Comparison of ENCODE assay signal across 18 cellular contexts in genomic region chr10:12724782-12725579, GRCh38.
DNase-seq lines count a peak whose midpoint lies in the region; ATAC-seq, FAIRE-seq and TF ChIP-seq lines count a peak whose summit lies in the region.
"Had no signal": no experiment of that assay in that cellular context is flagged by ENCODE, and none has a peak within 500 bp of the region (broad histone marks: within the 10 kb centered on the region; RNA-seq: fewer than 3 reads in every experiment).

No MANE protein-coding gene starts in this region.

- dilution Hi-C loops in IMR-90 (cut with HindIII; ENCODE audit: low sequenced_read_pairs, unreplicated experiment), result no loop called here
- dilution Hi-C loops in endothelial cell of umbilical vein (cut with MboI; ENCODE audit: extremely low pct_ligation_motif_present, low sequenced_read_pairs), result no loop called here

- H2BK20ac ChIP-seq in IMR-90 (ENCODE audit: low read depth, low read length), result no peak overlapping the region

- H3K4me3 ChIP-seq in HepG2 (replicated peaks in 1 of 3; ENCODE audit: insufficient read depth in 1 of 3, low read depth in 2 of 3, low read length in 3 of 3), result no peak overlapping the region
- no peak overlapping the region for H3K4me3 ChIP-seq in right lobe of liver
- no peak overlapping the region for H3K4me3 ChIP-seq in IMR-90 (ENCODE audit: insufficient read depth, low read depth, low read length)
- H3K4me3 ChIP-seq in endothelial cell of umbilical vein (replicated peaks in 1 of 3; ENCODE audit: insufficient read depth in 1 of 3, low read depth in 1 of 3, low read length in 3 of 3), result no peak overlapping the region
- no peak overlapping the region for H3K4me3 ChIP-seq in thymus (ENCODE audit: low read length)
- H3K4me3 ChIP-seq: BLaER1 had no signal

- peaks cover 3 to 13% of the 10 kb centered on the region in 2 experiments; a peak in 4 of 5 replicates for H3K27me3 ChIP-seq in HepG2 (ENCODE audit: control insufficient read depth in 1 of 2, insufficient read depth in 2 of 2, low read length in 2 of 2)
- no peaks in the 10 kb centered on the region for H3K27me3 ChIP-seq in right lobe of liver
- H3K27me3 ChIP-seq in IMR-90 (ENCODE audit: control insufficient read depth, insufficient read depth, low read length), result no peaks in the 10 kb centered on the region
- H3K27me3 ChIP-seq in endothelial cell of umbilical vein (ENCODE audit: control insufficient read depth in 2 of 2, insufficient read depth in 2 of 2, low read length in 2 of 2), result no peaks in the 10 kb centered on the region
- no peaks in the 10 kb centered on the region for H3K27me3 ChIP-seq in thymus (ENCODE audit: control insufficient read depth, insufficient read depth)
- H3K27me3 ChIP-seq: BLaER1 had no signal

- H2BK120ac ChIP-seq in IMR-90 (ENCODE audit: low read depth, low read length), result no peak overlapping the region

- CTCF ChIA-PET in HepG2 (lab: Yijun Ruan, JAX; ENCODE audit: low intra/inter-chr PET ratio, low total read pairs), result no interaction called here
- CTCF ChIA-PET in IMR-90 (lab: Yijun Ruan, JAX), result interaction anchor here (1.3 kb wide), 1 partner anchor 9 kb away, joined by 3 read pairs; no protein-coding TSS in a partner anchor
- CTCF ChIA-PET in endothelial cell of umbilical vein (lab: Charles Lee), result interaction anchor here (0.6 to 3.2 kb wide), 4 partner anchors 17 to 375 kb away, joined by 3 to 9 read pairs (median 4); partner anchors contain the start of gene OPTN

- H3K9me3 ChIP-seq in HepG2 (ENCODE audit: low read length) (no peaks in the 10 kb centered on the region), right lobe of liver (no peaks in the 10 kb centered on the region), IMR-90 (ENCODE audit: control insufficient read depth, insufficient read depth, low read length) (no peaks in the 10 kb centered on the region), endothelial cell of umbilical vein (replicated peaks; ENCODE audit: control insufficient read depth, insufficient read depth, low read length) (no peaks in the 10 kb centered on the region), thymus (ENCODE audit: control insufficient read depth) (no peaks in the 10 kb centered on the region)
- H3K9me3 ChIP-seq: BLaER1 had no signal

- ATAC-seq in HepG2, result no peak
- no peak for ATAC-seq in right lobe of liver
- ATAC-seq in IMR-90 (ENCODE audit: low read depth), result no peak
- no peak for ATAC-seq in HG02642 (IDR thresholded peaks at IDR 0.05; ENCODE audit: poor library complexity, unreplicated experiment)
- ATAC-seq in omental fat pad (ENCODE audit: low FRiP score), result no peak

- no peak overlapping the region for H2AFZ ChIP-seq in HepG2 (ENCODE audit: low read length)
- H2AFZ ChIP-seq in IMR-90 (replicated peaks; ENCODE audit: low read length, poor library complexity), result no peak overlapping the region
- H2AFZ ChIP-seq in endothelial cell of umbilical vein (ENCODE audit: low read depth, low read length), result no peak overlapping the region

- FAIRE-seq in HepG2 (lab: Jason Lieb, UNC), result no peak
- FAIRE-seq in endothelial cell of umbilical vein (lab: Jason Lieb, UNC), result peak; percentile 46
- FAIRE-seq: G401.6, HTR-8/SVneo had no signal

- no peak overlapping the region for H2AK9ac ChIP-seq in IMR-90 (replicated peaks; ENCODE audit: low read depth, low read length, poor library complexity)

- H3K36me3 ChIP-seq in HepG2 (replicated peaks in 1 of 2; ENCODE audit: control insufficient read depth in 1 of 2, insufficient read depth in 2 of 2, low read length in 2 of 2), result no peaks in the 10 kb centered on the region
- H3K36me3 ChIP-seq in right lobe of liver, result no peaks in the 10 kb centered on the region
- H3K36me3 ChIP-seq in IMR-90 (ENCODE audit: control insufficient read depth, insufficient read depth, low read length), result no peaks in the 10 kb centered on the region
- no peaks in the 10 kb centered on the region for H3K36me3 ChIP-seq in endothelial cell of umbilical vein (ENCODE audit: control insufficient read depth in 2 of 2, extremely low read depth in 1 of 2, insufficient read depth in 2 of 2, low read length in 2 of 2)
- H3K36me3 ChIP-seq in thymus (ENCODE audit: control insufficient read depth, insufficient read depth), result no peaks in the 10 kb centered on the region
- H3K36me3 ChIP-seq: BLaER1 had no signal

- 44% methylated on average over 11 of the region's 11 CpGs for WGBS in HepG2 (ENCODE audit: low lambda C conversion rate)
- 82% methylated on average over 8 of the region's 11 CpGs for WGBS in right lobe of liver (ENCODE audit: insufficient coverage, low coverage, low lambda C conversion rate, missing lambda C conversion rate)
- no CpG with 5 or more reads among the region's 11 CpGs for WGBS in IMR-90 (ENCODE audit: extremely low coverage in 2 of 2, insufficient read length in 1 of 2), 2 experiments
- WGBS in thymus, result 38% methylated on average over 11 of the region's 11 CpGs

- H3K27ac ChIP-seq in HepG2 (ENCODE audit: extremely low read length, insufficient read depth, low read length) (no peak overlapping the region), right lobe of liver (no peak overlapping the region), IMR-90 (ENCODE audit: insufficient read depth, low read length) (no peak overlapping the region), endothelial cell of umbilical vein (ENCODE audit: insufficient read depth, low read depth, low read length) (no peak overlapping the region), thymus (ENCODE audit: low read depth) (peak overlapping the region; percentile 70)
- H3K27ac ChIP-seq: BLaER1 had no signal

- TF ChIP-seq EP300 in HepG2 (IDR thresholded peaks at IDR 0.05; ENCODE audit: low read depth in 2 of 2, low read length in 2 of 2) (no peak), HepG2 (CRISPR knock-in tag; IDR thresholded peaks at IDR 0.05; ENCODE audit: borderline replicate concordance) (no peak)

- no peak overlapping the region for H2AK5ac ChIP-seq in IMR-90 (ENCODE audit: low read depth, low read length)

- POLR2A ChIA-PET in HepG2 (lab: Yijun Ruan, JAX) (no interaction called here), IMR-90 (lab: Charles Lee; ENCODE audit: unreplicated experiment) (no interaction called here), endothelial cell of umbilical vein (lab: Charles Lee) (no interaction called here)

- H3K4me1 ChIP-seq in HepG2 (ENCODE audit: insufficient read depth, low read length), result peaks cover 11% of the 10 kb centered on the region
- H3K4me1 ChIP-seq in right lobe of liver, result peaks cover 0 to 13% (median 5%) of the 10 kb centered on the region in 4 donors
- H3K4me1 ChIP-seq in IMR-90 (ENCODE audit: control insufficient read depth, insufficient read depth, low read length), result peaks cover 2% of the 10 kb centered on the region
- H3K4me1 ChIP-seq in endothelial cell of umbilical vein (ENCODE audit: control insufficient read depth, extremely low read depth, insufficient read depth, low read length), result peaks cover 16% of the 10 kb centered on the region
- H3K4me1 ChIP-seq in thymus (ENCODE audit: control insufficient read depth, insufficient read depth, low read length), result peaks cover 14% of the 10 kb centered on the region
- H3K4me1 ChIP-seq: BLaER1 had no signal

- H4K8ac ChIP-seq in IMR-90 (ENCODE audit: low read depth in 2 of 2, low read length in 2 of 2), result no peak overlapping the region

- no peak overlapping the region for H3K56ac ChIP-seq in IMR-90 (ENCODE audit: extremely low read depth, insufficient read depth, low read length)

- H3K79me1 ChIP-seq in IMR-90 (ENCODE audit: low read depth in 1 of 2, low read length in 2 of 2), result no peaks in the 10 kb centered on the region

- DNase-seq in HepG2 (ENCODE audit: low spot score), result no peak
- no peak for DNase-seq in right lobe of liver
- DNase-seq in IMR-90, result no peak
- no peak for DNase-seq in endothelial cell of umbilical vein (ENCODE audit: low read depth, low spot score)
- no peak for DNase-seq in COLO668 (lab: John Stamatoyannopoulos, UW; ENCODE audit: unreplicated experiment)
- DNase-seq in omental fat pad (ENCODE audit: low spot score), result no peak
- DNase-seq: DMS 273 treated with DMSO at 0.1 percent for 48 hours, HCEC 1CT, NCI-H1694 treated with DMSO at 0.1 percent for 48 hours, NCI-H510A treated with DMSO at 0.1 percent for 48 hours, NCI-H774, OCI-M1, RPMI8226 had no signal

- BruUV-seq in HepG2 (replicated peaks; lab: Mats Ljungman, UMichigan), result no TSS peak
- BruUV-seq in IMR-90 (replicated peaks; lab: Mats Ljungman, UMichigan), result no TSS peak
- no TSS peak for BruUV-seq in endothelial cell of umbilical vein (replicated peaks; lab: Mats Ljungman, UMichigan)

- in situ Hi-C loops in HepG2 (cut with HindIII; ENCODE audit: extremely low pct_ligation_motif_present, low pct_unique_long_range_greater_than_20kb), result loop anchor here (5.0 kb wide), 1 partner anchor 177 kb away; no protein-coding TSS in a partner anchor
- in situ Hi-C loops in IMR-90 (cut with MboI; ENCODE audit: low sequenced_read_pairs), result loop anchor here (25.0 kb wide), 1 partner anchor 337 kb away; no protein-coding TSS in a partner anchor

- TF ChIP-seq RAD21 in HepG2 (CRISPR knock-in tag; IDR thresholded peaks at IDR 0.05) (no peak), IMR-90 (IDR thresholded peaks at IDR 0.05; ENCODE audit: low read length) (no peak)

- H2BK5ac ChIP-seq in IMR-90 (ENCODE audit: low read depth, low read length, poor library complexity, severe bottlenecking), result no peak overlapping the region

- no peaks in the 10 kb centered on the region for H3K79me2 ChIP-seq in HepG2 (ENCODE audit: insufficient read depth, low read length)
- H3K79me2 ChIP-seq in endothelial cell of umbilical vein (ENCODE audit: control insufficient read depth, insufficient read depth, low read length), result no peaks in the 10 kb centered on the region

- no peak overlapping the region for H3K4ac ChIP-seq in IMR-90 (ENCODE audit: low read depth, low read length)

- no peak overlapping the region for H3K9ac ChIP-seq in HepG2 (ENCODE audit: insufficient read depth, low read depth, low read length)
- no peak overlapping the region for H3K9ac ChIP-seq in IMR-90 (ENCODE audit: low read depth, low read length)
- no peak overlapping the region for H3K9ac ChIP-seq in endothelial cell of umbilical vein (replicated peaks; ENCODE audit: extremely low read depth, insufficient read depth, low read length)
- H3K9ac ChIP-seq: BLaER1 had no signal

- H4K20me1 ChIP-seq in HepG2 (ENCODE audit: insufficient read depth, low read length) (no peaks in the 10 kb centered on the region), IMR-90 (ENCODE audit: insufficient read depth, low read length) (no peaks in the 10 kb centered on the region), endothelial cell of umbilical vein (replicated peaks; ENCODE audit: control insufficient read depth, extremely low read depth, insufficient read depth, low read length) (no peaks in the 10 kb centered on the region)
- H4K20me1 ChIP-seq: BLaER1 had no signal

- no peak for TF ChIP-seq CTCF in HepG2 (CRISPR knock-in tag; IDR thresholded peaks at IDR 0.05)
- no peak for TF ChIP-seq CTCF in right lobe of liver (IDR thresholded peaks at IDR 0.05)
- no peak for TF ChIP-seq CTCF in IMR-90 (conservative IDR thresholded peaks at IDR 0.05; ENCODE audit: low read depth, low read length)
- TF ChIP-seq CTCF in endothelial cell of umbilical vein (IDR thresholded peaks at IDR 0.05; ENCODE audit: extremely low read depth in 1 of 2, insufficient read depth in 1 of 2, low read depth in 1 of 2, low read length in 2 of 2), result no peak
- no peak for TF ChIP-seq CTCF in omental fat pad (IDR thresholded peaks at IDR 0.05)

- H4K91ac ChIP-seq in IMR-90 (ENCODE audit: insufficient read depth, low read depth, low read length), result no peak overlapping the region

- H3K4me2 ChIP-seq in HepG2 (ENCODE audit: low read depth, low read length) (no peak overlapping the region), IMR-90 (ENCODE audit: low read depth, low read length) (no peak overlapping the region), endothelial cell of umbilical vein (ENCODE audit: insufficient read depth, low read length) (no peak overlapping the region)
- H3K4me2 ChIP-seq: BLaER1 had no signal

- no peak overlapping the region for H3K14ac ChIP-seq in IMR-90 (replicated peaks; ENCODE audit: low read depth, low read length)

- intact Hi-C loops in HepG2 (cut with micrococcal nuclease; ENCODE audit: unreplicated experiment), result no loop called here
- intact Hi-C loops in right lobe of liver (cut with DNase I), result no loop called here
- intact Hi-C loops in IMR-90 (cut with micrococcal nuclease), result no loop called here
- intact Hi-C loops in endothelial cell of umbilical vein (cut with micrococcal nuclease), result loop anchor here (5.0 kb wide), 2 partner anchors 177 to 372 kb away; no protein-coding TSS in a partner anchor

- 0 out of 2 replicates have a peak, but pooled peaks cover 3% of the 10 kb centered on the region for H3K9me1 ChIP-seq in IMR-90 (ENCODE audit: insufficient read depth, low read length)
- no peaks in the 10 kb centered on the region for H3K9me1 ChIP-seq in endothelial cell of umbilical vein (replicated peaks; ENCODE audit: control insufficient read depth, extremely low read depth, insufficient read depth, low read length)

- no peak overlapping the region for H3K18ac ChIP-seq in IMR-90 (ENCODE audit: low read depth, low read length)

- no peak overlapping the region for H3K23ac ChIP-seq in IMR-90 (ENCODE audit: low read depth, low read length)

- no peak overlapping the region for H4K5ac ChIP-seq in IMR-90 (ENCODE audit: low read depth, low read length)

- no peak for TF ChIP-seq POLR2A in HepG2 (IDR thresholded peaks at IDR 0.05; ENCODE audit: insufficient read depth in 1 of 2, low read depth in 2 of 2, low read length in 2 of 2)
- no peak for TF ChIP-seq POLR2A in right lobe of liver (IDR thresholded peaks at IDR 0.05)
- no peak for TF ChIP-seq POLR2A in IMR-90 (IDR thresholded peaks at IDR 0.05; ENCODE audit: low read depth, low read length)
- TF ChIP-seq POLR2A in endothelial cell of umbilical vein (IDR thresholded peaks at IDR 0.05; ENCODE audit: low read depth, low read length), result no peak

- H2BK15ac ChIP-seq in IMR-90 (ENCODE audit: low read depth, low read length), result no peak overlapping the region
